Comparison of ENCODE assay signal across 12 cellular contexts in genomic region chr6:150250826-150251225, GRCh38.
DNase-seq lines count a peak whose midpoint lies in the region; ATAC-seq and TF ChIP-seq lines count a peak whose summit lies in the region.
"Had no signal": no experiment of that assay in that cellular context is flagged by ENCODE, and none has a peak within 500 bp of the region (broad histone marks: within the 10 kb centered on the region; RNA-seq: fewer than 3 reads in every experiment).

No MANE protein-coding gene starts in this region.

- intact Hi-C loops in gastrocnemius medialis (cut with DNase I; ENCODE audit: low total_unique reads), result loop anchor here (1.0 to 2.0 kb wide), 4 partner anchors 44 to 106 kb away; no protein-coding TSS in a partner anchor

- peaks cover 0 to 11% of the 10 kb centered on the region in 2 experiments; a peak in 1 of 3 replicates for H3K36me3 ChIP-seq in HEK293 (ENCODE audit: control insufficient read depth in 2 of 2, insufficient read depth in 1 of 2, low read length in 2 of 2)
- no peaks in the 10 kb centered on the region for H3K36me3 ChIP-seq in gastrocnemius medialis

- H3K9me3 ChIP-seq in HEK293 (ENCODE audit: control insufficient read depth, insufficient read depth, low read depth, low read length) (no peaks in the 10 kb centered on the region), gastrocnemius medialis (no peaks in the 10 kb centered on the region)

- in situ Hi-C loops in gastrocnemius medialis (cut with MboI; ENCODE audit: low sequenced_read_pairs in 4 of 4), result no loop called here

- no peak for TF ChIP-seq POLR2A in gastrocnemius medialis (IDR thresholded peaks at IDR 0.05)

- peaks cover 29% of the 10 kb centered on the region for H3K4me1 ChIP-seq in HEK293 (ENCODE audit: control insufficient read depth, insufficient read depth, low read length)
- H3K4me1 ChIP-seq in gastrocnemius medialis, result peaks cover 61 to 67% of the 10 kb centered on the region in 2 donors

- CTCF ChIA-PET in HEK293 (lab: Yijun Ruan, JAX) (interaction anchor here (0.6 to 1.8 kb wide), 6 partner anchors 25 to 182 kb away, joined by 3 to 6 read pairs (median 4); partner anchors contain the start of gene ULBP3), RWPE1 (lab: Yijun Ruan, JAX) (interaction anchor here (0.6 to 1.1 kb wide), 4 partner anchors 84 to 565 kb away, joined by 3 to 5 read pairs (median 4); partner anchors contain the start of gene PPP1R14C)

- no peaks in the 10 kb centered on the region for H3K27me3 ChIP-seq in gastrocnemius medialis

- H3K4me3 ChIP-seq in HEK293 (ENCODE audit: low read depth, low read length) (no peak overlapping the region), fibroblast of mammary gland (ENCODE audit: control insufficient read depth, low read depth, low read length) (no peak overlapping the region), gastrocnemius medialis (no peak overlapping the region)

- peak; percentile 98 for DNase-seq in RWPE1 (ENCODE audit: low spot score)
- DNase-seq in fibroblast of mammary gland (ENCODE audit: low read depth), result peak; percentile 73
- peak; percentile 57 to 85 for DNase-seq in gastrocnemius medialis
- DNase-seq in UCSD-AML1 (lab: John Stamatoyannopoulos, UW; ENCODE audit: unreplicated experiment), result no peak
- DNase-seq: activated CD4-positive, alpha-beta T cell treated with anti-CD3 and anti-CD28 coated beads, Interleukin-2, amount 50 U/mL, for 4 hours; DMS153; effector memory CD4-positive, alpha-beta T cell; NCI-H524 treated with DMSO at 0.1 percent for 48 hours; stimulated activated CD4-positive, alpha-beta T cell treated with anti-CD3 and anti-CD28 coated beads, Interleukin-4, amount 100 ng/mL, for 4 hours had no signal

- ATAC-seq in gastrocnemius medialis, result peak; percentile 33 to 57
- no peak for ATAC-seq in HG03025 (IDR thresholded peaks at IDR 0.05; ENCODE audit: low FRiP score, unreplicated experiment)
- ATAC-seq in GM21576 (IDR thresholded peaks at IDR 0.05; ENCODE audit: unreplicated experiment), result no peak

- H3K27ac ChIP-seq in HEK293 (ENCODE audit: extremely low read depth, low read depth, low read length) (peak overlapping the region; percentile 43; the same call in 1 of the 2 replicates), RWPE1 (peak overlapping the region; percentile 92), gastrocnemius medialis (peak overlapping the region; percentile 79 to 89 (median 84))

- TF ChIP-seq CTCF in HEK293 (tag by site-specific recombination; IDR thresholded peaks at IDR 0.05) (no peak), RWPE1 (conservative IDR thresholded peaks at IDR 0.05; ENCODE audit: low read depth) (no peak), fibroblast of mammary gland (conservative IDR thresholded peaks at IDR 0.05; ENCODE audit: control insufficient read depth, insufficient read depth, low read depth, low read length) (no peak), gastrocnemius medialis (IDR thresholded peaks at IDR 0.05 in 4 of 5, conservative IDR thresholded peaks at IDR 0.05 in 1 of 5) (no peak)

- POLR2A ChIA-PET in HEK293 (lab: Yijun Ruan, JAX), result no interaction called here
- POLR2A ChIA-PET in RWPE1 (lab: Yijun Ruan, JAX; ENCODE audit: low non-redundant PET), result interaction anchor here (0.7 kb wide), 1 partner anchor 501 kb away, joined by 3 read pairs; the partner anchor contains the start of gene PCMT1

TF ChIP-seq in HEK293, 187 proteins besides CTCF, POLR2A, EP300 and RAD21 (continues in another document):
- TF ChIP-seq ZNF394 (tag by site-specific recombination; IDR thresholded peaks at IDR 0.05; ENCODE audit: borderline replicate concordance) (peak; percentile 13; the same call in 1 of the 2 replicates), ZNF341 (tag by site-specific recombination; IDR thresholded peaks at IDR 0.05; ENCODE audit: low read depth) (peak; percentile 80), ZNF548 (tag by site-specific recombination; IDR thresholded peaks at IDR 0.05) (no peak), ZNF18 (tag by site-specific recombination; IDR thresholded peaks at IDR 0.05) (no peak), AEBP2 (tag by site-specific recombination; IDR thresholded peaks at IDR 0.05; ENCODE audit: borderline replicate concordance) (no peak), KLF1 (tag by site-specific recombination; IDR thresholded peaks at IDR 0.05) (peak; percentile 56; the same call in 1 of the 2 replicates), MZF1 (tag by site-specific recombination; IDR thresholded peaks at IDR 0.05; ENCODE audit: borderline replicate concordance) (peak; percentile 56; the same call in 1 of the 2 replicates), ZNF112 (tag by site-specific recombination; IDR thresholded peaks at IDR 0.05) (no peak), TCF7L2 (IDR thresholded peaks at IDR 0.05; ENCODE audit: borderline replicate concordance, low read depth, low read length) (no peak), ZNF280D (tag by site-specific recombination; IDR thresholded peaks at IDR 0.05) (no peak), ZNF248 (tag by site-specific recombination; IDR thresholded peaks at IDR 0.05) (no peak), ZNF223 (tag by site-specific recombination; IDR thresholded peaks at IDR 0.05) (no peak), ZNF654 (tag by site-specific recombination; IDR thresholded peaks at IDR 0.05; ENCODE audit: low read depth) (no peak), ZNF146 (tag by site-specific recombination; IDR thresholded peaks at IDR 0.05) (no peak), ZNF37A (tag by site-specific recombination; IDR thresholded peaks at IDR 0.05) (no peak), ZNF639 (tag by site-specific recombination; IDR thresholded peaks at IDR 0.05) (no peak)

Comparison
In these comparisons a context has a peak if more than half of its experiments do, and no peak if none do; other contexts are left out.
1. ATAC-seq: peak in gastrocnemius medialis (2 of 2); none in HG03025 (single experiment) and GM21576 (single experiment).
2. Peak in every context shown above with its lines, with median percentiles within 50 percentile points of each other: H3K27ac ChIP-seq.